In the genomic region with DNA sequence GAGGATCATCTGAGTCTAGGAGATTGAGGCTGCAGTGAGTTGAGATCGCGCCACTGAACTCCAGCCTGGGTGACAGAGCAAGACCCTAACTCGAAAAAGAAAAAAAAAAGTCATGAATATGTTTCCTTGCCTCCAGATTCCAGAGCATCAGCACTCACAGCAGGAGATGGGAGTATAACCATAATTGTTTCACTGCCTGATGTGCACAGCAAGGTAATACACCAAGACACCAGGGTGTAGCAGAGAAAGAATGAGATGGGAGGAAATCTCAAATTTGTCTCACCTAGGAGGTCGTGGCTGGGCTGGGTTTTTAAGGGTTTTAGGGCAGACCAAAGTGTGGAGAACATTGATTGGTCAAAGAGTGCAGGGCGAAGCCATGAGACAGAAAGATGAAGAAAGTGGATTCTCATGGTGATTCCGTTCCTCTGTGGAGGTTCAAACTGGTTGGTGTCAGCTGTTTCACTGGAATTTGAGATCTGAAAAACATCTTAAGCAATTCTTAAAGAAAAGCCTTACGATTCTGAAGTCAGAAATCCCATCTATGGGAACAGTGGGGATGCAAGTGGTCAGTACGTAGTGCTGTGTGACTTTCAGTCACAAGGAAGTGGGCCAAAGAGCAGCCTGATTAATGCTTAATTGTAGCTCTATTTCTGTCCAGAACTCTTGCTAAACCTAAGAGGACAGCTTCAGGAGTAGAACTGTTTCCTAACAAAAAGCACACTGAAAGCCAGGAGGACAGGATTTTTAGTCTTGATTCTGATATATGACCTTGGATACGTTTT, we compare ENCODE assay signal across 25 cellular contexts.
"Had no signal": no experiment of that assay in that cellular context is flagged by ENCODE, and none has a peak within 500 bp of the region (broad histone marks: within the 10 kb centered on the region; RNA-seq: fewer than 3 reads in every experiment).

No MANE protein-coding gene starts in this region.

- H3K4me2 ChIP-seq: SK-N-SH had no signal

- H3K27ac ChIP-seq: adrenal gland, brain microvascular endothelial cell, cardiac muscle cell, Peyer's patch, SJSA1 had no signal

- ATAC-seq: activated CD8-positive, alpha-beta T cell treated with anti-CD3 and anti-CD28 coated beads, Interleukin-2, amount 10 ng/mL, durations not matched to agents 7 days and 5 days; PC-3 had no signal

- H3K27me3 ChIP-seq: adrenal gland, brain microvascular endothelial cell, cardiac muscle cell, Peyer's patch, SJSA1 had no signal

- H3K4me3 ChIP-seq: adrenal gland, cardiac muscle cell, Peyer's patch, SJSA1 had no signal

- H3K9ac ChIP-seq: SK-N-SH had no signal

- H3K9me3 ChIP-seq: adrenal gland, Peyer's patch, SJSA1, SK-N-SH had no signal

- DNase-seq: activated CD4-positive, alpha-beta T cell treated with anti-CD3 and anti-CD28 coated beads, Interleukin-2, amount 10 ng/mL, durations not matched to agents 24 days and 14 days; activated CD4-positive, alpha-beta T cell treated with anti-CD3 and anti-CD28 coated beads, Interleukin-2, amount 50 U/mL, for 48 hours; activated CD8-positive, alpha-beta T cell treated with anti-CD3 and anti-CD28 coated beads, Interleukin-2, amount 10 ng/mL, durations not matched to agents 7 days and 5 days; activated gamma-delta T cell; activated naive CD4-positive, alpha-beta T cell treated with Interleukin-2 at 50 U/mL for 16 hours; activated naive CD8-positive, alpha-beta T cell treated with anti-CD3 and anti-CD28 coated beads, Interleukin-2, amount 10 ng/mL, durations not matched to agents 7 days and 5 days; activated T-cell treated with anti-CD3 and anti-CD28 coated beads, Interleukin-2, amount 50 U/mL, for 24 hours; adrenal gland; brain microvascular endothelial cell; MM.1S; MV-4-11; NCI-H1092; NCI-H1436 treated with DMSO at 0.1 percent for 48 hours; NCI-H1694 treated with DMSO at 0.1 percent for 48 hours; NCI-H2029; NCI-H524 treated with DMSO at 0.1 percent for 48 hours; NK-92 treated with Interleukin-12 subunit alpha and Interleukin-12 subunit beta, amount 100 ng/mL, for 24 hours; PC-3; Peyer's patch; RPMI8226; SHP77 treated with DMSO at 0.1 percent for 48 hours; SK-N-SH had no signal

- H3K36me3 ChIP-seq: adrenal gland, brain microvascular endothelial cell, cardiac muscle cell had no signal

- FAIRE-seq: TTC549 had no signal

- H3K4me1 ChIP-seq: adrenal gland, Peyer's patch had no signal
